Comparison of ENCODE assay signal across 27 cellular contexts in genomic region chr9:123314617-123315016, GRCh38. TPM values are rescaled to one million over a fixed set of nuclear protein-coding genes. Genes with fewer than 3 reads are reported as not detected.
"Had no signal": no experiment of that assay in that cellular context is flagged by ENCODE, and none has a peak within 500 bp of the region (broad histone marks: within the 10 kb centered on the region; RNA-seq: fewer than 3 reads in every experiment).

No MANE protein-coding gene starts in this region.

- H3K9me3 ChIP-seq: SJCRH30 had no signal

- H3K4me3 Mint-ChIP-seq: activated CD8-positive, alpha-beta T cell treated with anti-CD3 and anti-CD28 coated beads for 36 hours; activated naive CD4-positive, alpha-beta T cell treated with anti-CD3 and anti-CD28 coated beads for 36 hours; activated naive CD8-positive, alpha-beta T cell treated with anti-CD3 and anti-CD28 coated beads for 36 hours had no signal

- DNase-seq: activated CD4-positive, alpha-beta T cell treated with anti-CD3 and anti-CD28 coated beads for 4 hours; activated CD8-positive, alpha-beta memory T cell treated with anti-CD3 and anti-CD28 coated beads, Interleukin-2, amount 50 U/mL, for 4 hours; activated CD8-positive, alpha-beta T cell treated with anti-CD3 and anti-CD28 coated beads for 36 hours; activated effector memory CD4-positive, alpha-beta T cell treated with anti-CD3 and anti-CD28 coated beads, Interleukin-2, amount 50 U/mL, for 16 hours; activated naive CD4-positive, alpha-beta T cell treated with anti-CD3 and anti-CD28 coated beads for 36 hours; activated naive CD8-positive, alpha-beta T cell treated with anti-CD3 and anti-CD28 coated beads for 36 hours; activated T-cell treated with anti-CD3 and anti-CD28 coated beads, Interleukin-2, amount 50 U/mL, for 1 hour; brain microvascular endothelial cell; Karpas-422; MM.1S; NCI-H1105; NCI-H1436 treated with DMSO at 0.1 percent for 48 hours; NCI-H187; NCI-H2081; NCI-H510A treated with DMSO at 0.1 percent for 48 hours; NCI-H69; NK-92 treated with Interleukin-12 subunit alpha and Interleukin-12 subunit beta, amount 100 ng/mL, for 24 hours; OCI-M1; Right ventricle myocardium superior; RPMI8226; SJCRH30; SW 1271 had no signal

- H3K4me1 ChIP-seq: SJCRH30 had no signal

- H3K27me3 Mint-ChIP-seq: activated CD8-positive, alpha-beta T cell treated with anti-CD3 and anti-CD28 coated beads for 36 hours; activated naive CD8-positive, alpha-beta T cell treated with anti-CD3 and anti-CD28 coated beads for 36 hours had no signal

- H3K36me3 ChIP-seq: brain microvascular endothelial cell, cardiac muscle cell, SJCRH30 had no signal

- H3K27me3 ChIP-seq: brain microvascular endothelial cell, cardiac muscle cell had no signal

- H3K27ac ChIP-seq: brain microvascular endothelial cell, cardiac muscle cell, SJCRH30 had no signal

- H3K36me3 Mint-ChIP-seq: activated naive CD8-positive, alpha-beta T cell treated with anti-CD3 and anti-CD28 coated beads for 36 hours had no signal

- ATAC-seq: activated CD4-positive, CD25-positive, alpha-beta regulatory T cell treated with anti-CD3 and anti-CD28 coated beads, Interleukin-2, amount 50 U/mL, for 24 hours; activated CD8-positive, alpha-beta T cell treated with anti-CD3 and anti-CD28 coated beads for 36 hours; Panc1; SK-N-SH treated with all-trans-retinoic acid at 6 μM for 48 hours had no signal

- H3K4me3 ChIP-seq: cardiac muscle cell, SJCRH30 had no signal

- H3K9me3 Mint-ChIP-seq: activated CD8-positive, alpha-beta T cell treated with anti-CD3 and anti-CD28 coated beads for 36 hours; activated naive CD4-positive, alpha-beta T cell treated with anti-CD3 and anti-CD28 coated beads for 36 hours; activated naive CD8-positive, alpha-beta T cell treated with anti-CD3 and anti-CD28 coated beads for 36 hours had no signal

- H3K27ac Mint-ChIP-seq: activated CD8-positive, alpha-beta T cell treated with anti-CD3 and anti-CD28 coated beads for 36 hours; activated naive CD4-positive, alpha-beta T cell treated with anti-CD3 and anti-CD28 coated beads for 36 hours; activated naive CD8-positive, alpha-beta T cell treated with anti-CD3 and anti-CD28 coated beads for 36 hours had no signal

RNA-seq across cellular contexts. Expression of gene CRB2, which starts 41.4 kb away (rescaled TPM):
- total RNA-seq: activated naive CD4-positive, alpha-beta T cell treated with anti-CD3 and anti-CD28 coated beads for 36 hours; Right ventricle myocardium superior; T-helper 1 cell treated with Interleukin-12 subunit alpha and Interleukin-12 subunit beta and Interleukin-4 antibody, amounts not matched to agents 30 ng/mL and 1 ng/mL, for 36 hours had no signal
